In genomic region chr12:55926738-55927587, GRCh38 we compare ENCODE assay signal across 8 cellular contexts. TPM values are rescaled to one million over a fixed set of nuclear protein-coding genes. Genes with fewer than 3 reads are reported as not detected.
DNase-seq lines count a peak whose midpoint lies in the region; ATAC-seq and TF ChIP-seq lines count a peak whose summit lies in the region.

No MANE protein-coding gene starts in this region.

- peak overlapping the region; percentile 99 for H3K9ac ChIP-seq in rectal smooth muscle tissue (ENCODE audit: low read length)

- 0% methylated on average over 42 of the region's 42 CpGs for WGBS in aorta, 2 donors

- no peaks in the 10 kb centered on the region for H3K27me3 ChIP-seq in rectal smooth muscle tissue (ENCODE audit: control insufficient read depth, insufficient read depth, low read length)
- H3K27me3 ChIP-seq in aorta (ENCODE audit: control insufficient read depth in 1 of 2, insufficient read depth in 2 of 2, low read length in 1 of 2) = no peaks in the 10 kb centered on the region

- H3K27ac ChIP-seq in rectal smooth muscle tissue (ENCODE audit: low read depth, low read length) (peak overlapping the region; percentile 98), aorta (ENCODE audit: low read depth in 1 of 2, low read length in 2 of 2) (peak overlapping the region; percentile 34 to 98)

- H3K9me3 ChIP-seq in aorta (ENCODE audit: control insufficient read depth, low read length) = no peaks in the 10 kb centered on the region

- H3K4me3 ChIP-seq in rectal smooth muscle tissue (ENCODE audit: low read length) (peak overlapping the region; percentile 88), aorta (ENCODE audit: low read length in 2 of 2) (peak overlapping the region; percentile 67 to 92)

- peak; percentile 63 for TF ChIP-seq CTCF in GM13977 (IDR thresholded peaks at IDR 0.05; ENCODE audit: extremely low read depth, insufficient read depth, missing control alignments)

- H3K4me1 ChIP-seq in rectal smooth muscle tissue (ENCODE audit: control insufficient read depth, insufficient read depth, low read length) = peaks cover 11% of the 10 kb centered on the region
- peaks cover 0 to 3% of the 10 kb centered on the region in 2 donors for H3K4me1 ChIP-seq in aorta (ENCODE audit: control insufficient read depth in 1 of 2, insufficient read depth in 2 of 2, low read length in 2 of 2)

- peak; percentile 91 for DNase-seq in GM13977 (ENCODE audit: low spot score)
- DNase-seq in NCI-H187 (lab: John Stamatoyannopoulos, UW) = peak; percentile 89 to 90
- peak; percentile 76 to 98 (median 83) for DNase-seq in T-helper 2 cell
- peak; percentile 54 to 97 (median 86) for DNase-seq in anterior cingulate cortex (lab: John Stamatoyannopoulos, UW)
- peak; percentile 95 for DNase-seq in hepatic stellate cell (ENCODE audit: low spot score)
- peak; percentile 92 to 94 for DNase-seq in aorta

- in situ Hi-C loops in GM13977 (cut with MboI; ENCODE audit: low pct_unique_long_range_greater_than_20kb, low sequenced_read_pairs, unreplicated experiment) = no loop called here

- intact Hi-C loops in aorta (cut with DNase I) = loop anchor here (2.0 to 5.0 kb wide), 3 partner anchors 80 to 100 kb away; partner anchors contain the start of gene DNAJC14 (in 1 of the 2)

- H3K36me3 ChIP-seq in rectal smooth muscle tissue (ENCODE audit: control insufficient read depth, insufficient read depth, low read length) (peaks cover 2% of the 10 kb centered on the region), aorta (ENCODE audit: control insufficient read depth in 1 of 2, insufficient read depth in 2 of 2, low read length in 1 of 2) (peaks cover 0 to 2% of the 10 kb centered on the region in 2 donors)

- ATAC-seq in HG02885 (IDR thresholded peaks at IDR 0.05; ENCODE audit: poor library complexity, unreplicated experiment) (peak; percentile 46), aorta (ENCODE audit: low FRiP score) (peak; percentile 92)

RNA-seq across cellular contexts. Expression of gene PYM1, which starts 0.7 kb away (rescaled TPM):
- total RNA-seq in aorta = 10 to 100 TPM; 21.9 to 23.5 TPM
- polyA plus RNA-seq in aorta = 10 to 100 TPM; 28.9 to 40.2 TPM

RNA-seq across cellular contexts. Expression of gene DGKA, which starts 4.0 kb away (rescaled TPM):
- total RNA-seq in aorta = 10 to 100 TPM; 74.1 to 86.5 TPM
- 10 to 100 TPM; 41.4 to 85.6 TPM for polyA plus RNA-seq in aorta

RNA-seq across cellular contexts. Expression of gene PMEL, which starts 38.9 kb away (rescaled TPM):
- 1 to 10 TPM in 1 of 2 donors, under 1 TPM in 1; 0.93 to 2.0 TPM for total RNA-seq in aorta
- 1 to 10 TPM in 1 of 2 donors, under 1 TPM in 1; 0.64 to 2.9 TPM for polyA plus RNA-seq in aorta

RNA-seq across cellular contexts. Expression of gene CDK2, which starts 39.7 kb away (rescaled TPM):
- 10 to 100 TPM; 29.8 to 35.5 TPM for total RNA-seq in aorta
- polyA plus RNA-seq in aorta = 10 to 100 TPM; 27.9 to 36.5 TPM

RNA-seq across cellular contexts. Expression of gene RAB5B, which starts 46.9 kb away (rescaled TPM):
- 100 to 1,000 TPM; 115 to 126 TPM for total RNA-seq in aorta
- polyA plus RNA-seq in aorta = 10 to 100 TPM; 58.4 to 86.2 TPM

Comparison
In these comparisons a context has a peak if more than half of its experiments do, and no peak if none do; other contexts are left out.
1. Peak in every context shown above with its lines: DNase-seq, ATAC-seq, H3K4me3 ChIP-seq and H3K27ac ChIP-seq.